Comparison of ENCODE assay signal across 28 cellular contexts in genomic region chr17:68096111-68096510, GRCh38.
"Had no signal": no experiment of that assay in that cellular context is flagged by ENCODE, and none has a peak within 500 bp of the region (broad histone marks: within the 10 kb centered on the region; RNA-seq: fewer than 3 reads in every experiment).

No MANE protein-coding gene starts in this region.

- DNase-seq: activated B cell treated with CpG ODN at 0.5 μM for 24 hours; activated CD4-positive, alpha-beta T cell treated with anti-CD3 and anti-CD28 coated beads for 48 hours; activated CD4-positive, alpha-beta T cell treated with anti-CD3 and anti-CD28 coated beads, Interleukin-2, amount 50 U/mL, for 1 hour; activated CD4-positive, alpha-beta T cell treated with anti-CD3 and anti-CD28 coated beads, Interleukin-2, amount 50 U/mL, for 48 hours; activated CD8-positive, alpha-beta memory T cell treated with anti-CD3 and anti-CD28 coated beads, Interleukin-2, amount 50 U/mL, for 48 hours; activated naive CD4-positive, alpha-beta T cell treated with anti-CD3 and anti-CD28 coated beads, Interleukin-2, amount 10 ng/mL, durations not matched to agents 7 days and 5 days; activated T-cell treated with anti-CD3 and anti-CD28 coated beads for 4 hours; activated T-cell treated with anti-CD3 and anti-CD28 coated beads, Interleukin-2, amount 50 U/mL, for 24 hours; activated T-cell treated with anti-CD3 and anti-CD28 coated beads, Interleukin-2, amount 50 U/mL, for 72 hours; amniotic stem cell; anterior cingulate cortex; brain microvascular endothelial cell; dorsolateral prefrontal cortex; effector memory CD4-positive, alpha-beta T cell; erythroblast; esophagus squamous epithelium; foreskin melanocyte; T-helper 1 cell; T-helper 17 cell; T1000; WERI-Rb-1 had no signal

- H3K27ac Mint-ChIP-seq: activated B cell treated with CpG ODN at 0.5 μM for 24 hours; activated naive CD4-positive, alpha-beta T cell treated with anti-CD3 and anti-CD28 coated beads, Interleukin-2, amount 10 ng/mL, durations not matched to agents 7 days and 5 days; activated naive CD8-positive, alpha-beta T cell; activated T-cell treated with anti-CD3 and anti-CD28 coated beads, Interleukin-2, amount 50 U/mL, for 24 hours; activated T-cell treated with anti-CD3 and anti-CD28 coated beads, Interleukin-2, amount 50 U/mL, for 72 hours; dendritic cell treated with granulocyte-macrophage colony-stimulating factor and Interleukin-4, amounts not matched to agents 40 ng/mL and 50 ng/mL, for 4 days; T-helper 17 cell; T-helper 2 cell treated with Interferon-gamma antibody and Interleukin-4, amounts not matched to agents 5 μg/mL and 100 μg/mL, for 36 hours had no signal

- H3K27me3 ChIP-seq: brain microvascular endothelial cell, dorsolateral prefrontal cortex, esophagus squamous epithelium, gastroesophageal sphincter had no signal

- H3K36me3 Mint-ChIP-seq: activated naive CD4-positive, alpha-beta T cell treated with anti-CD3 and anti-CD28 coated beads, Interleukin-2, amount 10 ng/mL, durations not matched to agents 7 days and 5 days; activated naive CD8-positive, alpha-beta T cell had no signal

- H3K9me3 ChIP-seq: esophagus squamous epithelium, gastroesophageal sphincter had no signal

- H3K4me3 ChIP-seq: coronary artery, dorsolateral prefrontal cortex, esophagus squamous epithelium, gastroesophageal sphincter had no signal

- H3K27ac ChIP-seq: brain microvascular endothelial cell, coronary artery, dorsolateral prefrontal cortex, esophagus squamous epithelium, gastroesophageal sphincter, WERI-Rb-1 had no signal

- H3K4me3 Mint-ChIP-seq: activated B cell treated with CpG ODN at 0.5 μM for 24 hours; activated naive CD4-positive, alpha-beta T cell treated with anti-CD3 and anti-CD28 coated beads, Interleukin-2, amount 10 ng/mL, durations not matched to agents 7 days and 5 days; activated naive CD8-positive, alpha-beta T cell; activated T-cell treated with anti-CD3 and anti-CD28 coated beads, Interleukin-2, amount 50 U/mL, for 24 hours; activated T-cell treated with anti-CD3 and anti-CD28 coated beads, Interleukin-2, amount 50 U/mL, for 72 hours; central memory CD8-positive, alpha-beta T cell; dendritic cell treated with granulocyte-macrophage colony-stimulating factor and Interleukin-4, amounts not matched to agents 40 ng/mL and 50 ng/mL, for 4 days; T-helper 17 cell; T-helper 2 cell treated with Interferon-gamma antibody and Interleukin-4, amounts not matched to agents 5 μg/mL and 100 μg/mL, for 36 hours had no signal

- ATAC-seq: activated CD4-positive, CD25-positive, alpha-beta regulatory T cell treated with anti-CD3 and anti-CD28 coated beads, Interleukin-2, amount 50 U/mL, for 24 hours; activated T-cell treated with anti-CD3 and anti-CD28 coated beads, Interleukin-2, amount 50 U/mL, for 72 hours; gastroesophageal sphincter; T-helper 17 cell had no signal

- H3K36me3 ChIP-seq: brain microvascular endothelial cell, esophagus squamous epithelium, gastroesophageal sphincter, WERI-Rb-1 had no signal

- H3K9me3 Mint-ChIP-seq: activated B cell treated with CpG ODN at 0.5 μM for 24 hours; activated naive CD4-positive, alpha-beta T cell treated with anti-CD3 and anti-CD28 coated beads, Interleukin-2, amount 10 ng/mL, durations not matched to agents 7 days and 5 days; activated T-cell treated with anti-CD3 and anti-CD28 coated beads, Interleukin-2, amount 50 U/mL, for 24 hours; activated T-cell treated with anti-CD3 and anti-CD28 coated beads, Interleukin-2, amount 50 U/mL, for 72 hours; central memory CD8-positive, alpha-beta T cell; T-helper 2 cell treated with Interferon-gamma antibody and Interleukin-4, amounts not matched to agents 5 μg/mL and 100 μg/mL, for 36 hours had no signal

- H3K27me3 Mint-ChIP-seq: activated B cell treated with CpG ODN at 0.5 μM for 24 hours; activated naive CD8-positive, alpha-beta T cell; activated T-cell treated with anti-CD3 and anti-CD28 coated beads, Interleukin-2, amount 50 U/mL, for 24 hours; central memory CD8-positive, alpha-beta T cell; dendritic cell treated with granulocyte-macrophage colony-stimulating factor and Interleukin-4, amounts not matched to agents 40 ng/mL and 50 ng/mL, for 4 days; T-helper 17 cell had no signal
